In the genomic region with DNA sequence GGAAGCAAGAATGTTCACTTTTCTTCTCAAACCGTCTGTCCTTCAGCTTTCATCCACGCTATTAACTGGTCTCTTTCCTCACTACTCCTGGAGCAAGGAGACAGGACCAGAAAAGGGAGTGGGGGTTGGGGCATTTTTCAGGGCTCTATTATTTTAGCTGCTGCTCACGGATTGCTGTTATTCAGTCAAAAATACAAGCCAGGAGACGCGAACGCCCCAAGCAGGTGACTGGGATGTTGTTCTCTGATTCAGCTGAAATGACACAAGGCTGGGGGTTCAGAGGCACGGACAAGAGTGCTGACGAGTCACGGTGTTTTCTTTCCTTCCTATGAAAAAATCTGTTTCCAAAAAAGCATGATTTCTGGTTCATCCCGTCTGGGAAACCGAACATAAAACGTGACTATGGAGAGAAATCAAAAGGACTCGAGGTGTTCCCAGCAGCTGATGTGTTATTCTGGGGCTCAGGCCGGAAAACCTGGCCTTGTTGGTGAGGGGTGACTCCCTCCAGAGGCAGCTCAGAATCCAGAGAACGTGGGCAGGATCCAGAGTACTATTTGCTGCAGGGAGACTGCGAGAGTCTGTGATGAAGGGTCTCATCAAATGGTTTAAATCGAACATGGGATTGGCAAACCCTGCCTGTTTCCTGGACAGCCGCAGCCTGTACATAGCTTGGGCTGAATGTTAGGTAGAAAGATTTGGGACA, we compare ENCODE assay signal across 15 cellular contexts. TPM values are rescaled to one million over a fixed set of nuclear protein-coding genes. Genes with fewer than 3 reads are reported as not detected.
DNase-seq lines count a peak whose midpoint lies in the region; ATAC-seq and TF ChIP-seq lines count a peak whose summit lies in the region.
"Had no signal": no experiment of that assay in that cellular context is flagged by ENCODE, and none has a peak within 500 bp of the region (broad histone marks: within the 10 kb centered on the region; RNA-seq: fewer than 3 reads in every experiment).

No MANE protein-coding gene starts in this region.

- no peaks in the 10 kb centered on the region for H3K9me3 Mint-ChIP-seq in naive B cell
- H3K9me3 Mint-ChIP-seq: activated naive CD4-positive, alpha-beta T cell treated with anti-CD3 and anti-CD28 coated beads, Interleukin-2, amount 50 U/mL, for 72 hours; effector memory CD8-positive, alpha-beta T cell; IgD-negative memory B cell; T-helper 2 cell treated with Interferon-gamma antibody and Interleukin-4, amounts not matched to agents 5 μg/mL and 100 μg/mL, for 36 hours had no signal

- H3K4me1 Mint-ChIP-seq in naive B cell, result peaks cover 12 to 22% (median 21%) of the 10 kb centered on the region in 3 donors

- H3K9me3 ChIP-seq in cardiac muscle cell (ENCODE audit: low read depth), result no peaks in the 10 kb centered on the region
- H3K9me3 ChIP-seq in duodenal mucosa (ENCODE audit: control insufficient read depth in 1 of 2, low read length in 2 of 2), result no peaks in the 10 kb centered on the region
- H3K9me3 ChIP-seq: ovary, stomach had no signal

- no peak overlapping the region for H3K27ac Mint-ChIP-seq in naive B cell
- H3K27ac Mint-ChIP-seq: activated naive CD4-positive, alpha-beta T cell treated with anti-CD3 and anti-CD28 coated beads, Interleukin-2, amount 50 U/mL, for 72 hours; IgD-negative memory B cell; T-helper 2 cell treated with Interferon-gamma antibody and Interleukin-4, amounts not matched to agents 5 μg/mL and 100 μg/mL, for 36 hours had no signal

- no peak for TF ChIP-seq CTCF in cardiac muscle cell (IDR thresholded peaks at IDR 0.05; ENCODE audit: low read depth, low read length)

- peak overlapping the region; percentile 65 for H3K27ac ChIP-seq in cardiac muscle cell
- H3K27ac ChIP-seq in duodenal mucosa (ENCODE audit: low read depth, low read length), result no peak overlapping the region

- H3K4me3 Mint-ChIP-seq in naive B cell, result peak overlapping the region; percentile 43 to 94 (median 90)

- H3K4me3 ChIP-seq in cardiac muscle cell (peak overlapping the region; percentile 19), duodenal mucosa (ENCODE audit: low read depth in 1 of 2, low read length in 2 of 2) (peak overlapping the region; percentile 86 to 95)

- ATAC-seq in left cardiac atrium (no peak), naive B cell (ENCODE audit: low read depth in 2 of 2) (no peak), HG02763 (IDR thresholded peaks at IDR 0.05; ENCODE audit: unreplicated experiment) (no peak)

- H3K4me1 ChIP-seq in cardiac muscle cell (ENCODE audit: low read depth), result peaks cover 37% of the 10 kb centered on the region
- H3K4me1 ChIP-seq in duodenal mucosa (ENCODE audit: control insufficient read depth in 1 of 2, insufficient read depth in 2 of 2, low read length in 2 of 2), result peaks cover 9 to 13% of the 10 kb centered on the region in 2 donors

- DNase-seq in cardiac muscle cell (ENCODE audit: low read depth in 1 of 2, low spot score in 1 of 2), result no peak
- DNase-seq in left cardiac atrium, result no peak
- no peak for DNase-seq in naive B cell
- no peak for DNase-seq in T-helper 2 cell
- no peak for DNase-seq in NCI-H526 (lab: John Stamatoyannopoulos, UW)
- no peak for DNase-seq in NCI-H2196 (lab: John Stamatoyannopoulos, UW; ENCODE audit: unreplicated experiment)
- DNase-seq: stimulated activated CD4-positive, alpha-beta T cell treated with anti-CD3 and anti-CD28 coated beads, Interleukin-4, amount 100 ng/mL, for 4 hours had no signal

- H3K27me3 ChIP-seq in cardiac muscle cell (no peaks in the 10 kb centered on the region), duodenal mucosa (ENCODE audit: control insufficient read depth in 1 of 2, insufficient read depth in 2 of 2, low read length in 2 of 2) (no peaks in the 10 kb centered on the region)
- H3K27me3 ChIP-seq: ovary had no signal

- H3K27me3 Mint-ChIP-seq in naive B cell, result peaks cover 9 to 18% (median 13%) of the 10 kb centered on the region in 3 donors

- intact Hi-C loops in left cardiac atrium (cut with DNase I), result loop anchor here in 1 of 2 donors (5.0 kb wide), 1 partner anchor 1379 kb away; no protein-coding TSS in a partner anchor

- no peaks in the 10 kb centered on the region for H3K36me3 ChIP-seq in cardiac muscle cell
- H3K36me3 ChIP-seq in duodenal mucosa (ENCODE audit: control insufficient read depth in 1 of 2, insufficient read depth in 2 of 2, low read length in 2 of 2), result no peaks in the 10 kb centered on the region
- H3K36me3 ChIP-seq: ovary, stomach had no signal

- H3K36me3 Mint-ChIP-seq in naive B cell, result no peaks in the 10 kb centered on the region
- H3K36me3 Mint-ChIP-seq: IgD-negative memory B cell had no signal

- H3K9ac ChIP-seq in duodenal mucosa (ENCODE audit: low read depth in 1 of 2, low read length in 2 of 2), result no peak overlapping the region

RNA-seq across cellular contexts. Expression of a gene that starts 3.5 kb away (rescaled TPM):
- total RNA-seq in cardiac muscle cell (3.0 and 5.7 TPM in 2 replicates), left cardiac atrium (10 to 100 TPM in 1 of 2 donors, 1 to 10 TPM in 1; 1.5 to 15.4 TPM)
- polyA plus RNA-seq in cardiac muscle cell (4.8 and 8.2 TPM in 2 replicates), naive B cell (ENCODE audit: low read depth in 6 of 6) (not detected)
- polyA plus RNA-seq: IgD-negative memory B cell had no signal
